8 cellular contexts compared by ENCODE assay signal in genomic region chr11:128522943-128523518, GRCh38.
DNase-seq lines count a peak whose midpoint lies in the region; ATAC-seq and TF ChIP-seq lines count a peak whose summit lies in the region.

No MANE protein-coding gene starts in this region.

- WGBS in esophagus muscularis mucosa = 28% methylated on average over 6 of the region's 6 CpGs

- H3K4me1 ChIP-seq in esophagus muscularis mucosa (peaks cover 31 to 63% (median 46%) of the 10 kb centered on the region in 4 donors), skeletal muscle tissue (ENCODE audit: control insufficient read depth in 3 of 3, insufficient read depth in 3 of 3, low read length in 3 of 3) (peaks cover 9 to 25% (median 17%) of the 10 kb centered on the region in 3 donors)

- H3K4me3 ChIP-seq in esophagus muscularis mucosa (peak overlapping the region; percentile 67 to 88 (median 79)), skeletal muscle tissue (ENCODE audit: low read length in 3 of 3) (peak overlapping the region; percentile 81 to 87 (median 85))

- TF ChIP-seq POLR2A in esophagus muscularis mucosa (IDR thresholded peaks at IDR 0.05; ENCODE audit: low read depth) = no peak

- TF ChIP-seq CTCF in esophagus muscularis mucosa (IDR thresholded peaks at IDR 0.05) = no peak

- CTCF ChIA-PET in activated CD4-positive, alpha-beta T cell treated with anti-CD3 and anti-CD28 coated beads, Interleukin-2, amount 10 ng/mL, durations not matched to agents 7 days and 5 days (lab: Charles Lee) = interaction anchor here (0.5 to 1.5 kb wide), 7 partner anchors 9 to 241 kb away, joined by 3 to 6 read pairs (median 3); no protein-coding TSS in a partner anchor

- DNase-seq in activated effector memory CD4-positive, alpha-beta T cell treated with anti-CD3 and anti-CD28 coated beads, Interleukin-2, amount 50 U/mL, for 16 hours = peak; percentile 88
- DNase-seq in activated effector memory CD4-positive, alpha-beta T cell treated with Interleukin-2 at 50 U/mL for 16 hours = no peak
- peak; percentile 73 for DNase-seq in activated CD4-positive, alpha-beta T cell treated with anti-CD3 and anti-CD28 coated beads, Interleukin-2, amount 10 ng/mL, durations not matched to agents 7 days and 5 days
- no peak for DNase-seq in esophagus muscularis mucosa (ENCODE audit: extremely low spot score)
- no peak for DNase-seq in NCI-H2196 (lab: John Stamatoyannopoulos, UW; ENCODE audit: unreplicated experiment)

- POLR2A ChIA-PET in activated CD4-positive, alpha-beta T cell treated with anti-CD3 and anti-CD28 coated beads, Interleukin-2, amount 10 ng/mL, durations not matched to agents 7 days and 5 days (lab: Charles Lee) = interaction anchor here (0.8 to 1.4 kb wide), 4 partner anchors 13 to 106 kb away, joined by 3 to 4 read pairs (median 3); no protein-coding TSS in a partner anchor

- H3K9ac ChIP-seq in skeletal muscle tissue (ENCODE audit: low read depth in 1 of 3, low read length in 3 of 3) = peak overlapping the region; percentile 84 to 91 (median 85)

- no peaks in the 10 kb centered on the region for H3K27me3 ChIP-seq in esophagus muscularis mucosa
- H3K27me3 ChIP-seq in skeletal muscle tissue (ENCODE audit: control insufficient read depth in 3 of 3, insufficient read depth in 3 of 3, low read length in 3 of 3) = no peaks in the 10 kb centered on the region

- H3K36me3 ChIP-seq in esophagus muscularis mucosa (no peaks in the 10 kb centered on the region), skeletal muscle tissue (ENCODE audit: control insufficient read depth in 3 of 3, insufficient read depth in 3 of 3, low read length in 3 of 3) (no peaks in the 10 kb centered on the region)

- peak overlapping the region; percentile 91 to 97 (median 93) for H3K27ac ChIP-seq in esophagus muscularis mucosa (replicated peaks in 1 of 4)
- H3K27ac ChIP-seq in skeletal muscle tissue (ENCODE audit: low read depth, low read length) = peak overlapping the region; percentile 90

- H3K9me3 ChIP-seq in esophagus muscularis mucosa = no peaks in the 10 kb centered on the region
- H3K9me3 ChIP-seq in skeletal muscle tissue (ENCODE audit: control insufficient read depth in 3 of 3, low read length in 3 of 3) = no peaks in the 10 kb centered on the region

- peaks cover 49% of the 10 kb centered on the region for H3K4me1 Mint-ChIP-seq in activated CD4-positive, alpha-beta T cell treated with anti-CD3 and anti-CD28 coated beads, Interleukin-2, amount 10 ng/mL, durations not matched to agents 7 days and 5 days

- peaks cover 39% of the 10 kb centered on the region for H3K36me3 Mint-ChIP-seq in activated CD4-positive, alpha-beta T cell treated with anti-CD3 and anti-CD28 coated beads, Interleukin-2, amount 10 ng/mL, durations not matched to agents 7 days and 5 days (ENCODE audit: low read depth)

- intact Hi-C loops in esophagus muscularis mucosa (cut with DNase I) = loop anchor here (5.0 kb wide), 1 partner anchor 101 kb away; no protein-coding TSS in a partner anchor

- ATAC-seq in GM21423 (IDR thresholded peaks at IDR 0.05; ENCODE audit: unreplicated experiment) (no peak), GM19324 (IDR thresholded peaks at IDR 0.05; ENCODE audit: low FRiP score, unreplicated experiment) (no peak)

- H3K4me3 Mint-ChIP-seq in activated CD4-positive, alpha-beta T cell treated with anti-CD3 and anti-CD28 coated beads, Interleukin-2, amount 10 ng/mL, durations not matched to agents 7 days and 5 days = peak overlapping the region; percentile 96

- H3K9me3 Mint-ChIP-seq in activated CD4-positive, alpha-beta T cell treated with anti-CD3 and anti-CD28 coated beads, Interleukin-2, amount 10 ng/mL, durations not matched to agents 7 days and 5 days = no peaks in the 10 kb centered on the region

- H3K27me3 Mint-ChIP-seq in activated CD4-positive, alpha-beta T cell treated with anti-CD3 and anti-CD28 coated beads, Interleukin-2, amount 10 ng/mL, durations not matched to agents 7 days and 5 days = no peaks in the 10 kb centered on the region

- H3K27ac Mint-ChIP-seq in activated CD4-positive, alpha-beta T cell treated with anti-CD3 and anti-CD28 coated beads, Interleukin-2, amount 10 ng/mL, durations not matched to agents 7 days and 5 days = peak overlapping the region; percentile 93

- TF ChIP-seq EP300 in esophagus muscularis mucosa (IDR thresholded peaks at IDR 0.05) = no peak

Comparison
In these comparisons a context has a peak if more than half of its experiments do, and no peak if none do; other contexts are left out.
1. DNase-seq: peak in activated effector memory CD4-positive, alpha-beta T cell treated with anti-CD3 and anti-CD28 coated beads, Interleukin-2, amount 50 U/mL, for 16 hours (single experiment) and activated CD4-positive, alpha-beta T cell treated with anti-CD3 and anti-CD28 coated beads, Interleukin-2, amount 10 ng/mL, durations not matched to agents 7 days and 5 days (single experiment); none in activated effector memory CD4-positive, alpha-beta T cell treated with Interleukin-2 at 50 U/mL for 16 hours (single experiment), esophagus muscularis mucosa (single experiment) and NCI-H2196 (single experiment).